19 cellular contexts compared by ENCODE assay signal in genomic region chr10:51894752-51895151, GRCh38.
DNase-seq lines count a peak whose midpoint lies in the region; ATAC-seq and TF ChIP-seq lines count a peak whose summit lies in the region.
"Had no signal": no experiment of that assay in that cellular context is flagged by ENCODE, and none has a peak within 500 bp of the region (broad histone marks: within the 10 kb centered on the region; RNA-seq: fewer than 3 reads in every experiment).

No MANE protein-coding gene starts in this region.

- peak overlapping the region; percentile 90 for H3K9ac ChIP-seq in mesenchymal stem cell (ENCODE audit: low read length)

- no peak overlapping the region for H4K91ac ChIP-seq in mesenchymal stem cell (ENCODE audit: low read length)

- no peak overlapping the region for H3K4ac ChIP-seq in mesenchymal stem cell (ENCODE audit: low read depth in 1 of 2, low read length in 2 of 2)

- peak; percentile 43 for ATAC-seq in Right ventricle myocardium inferior
- no peak for ATAC-seq in HG03571 (IDR thresholded peaks at IDR 0.05; ENCODE audit: unreplicated experiment)
- ATAC-seq: CD8-positive, alpha-beta T cell; effector memory CD8-positive, alpha-beta T cell had no signal

- H3K4me1 ChIP-seq in mesenchymal stem cell (ENCODE audit: control insufficient read depth, insufficient read depth, low read depth, low read length) (no peaks in the 10 kb centered on the region), transverse colon (peaks cover 0 to 6% (median 0%) of the 10 kb centered on the region in 4 donors)
- H3K4me1 ChIP-seq: thyroid gland had no signal

- DNase-seq in Right ventricle myocardium inferior (ENCODE audit: missing footprints) = no peak
- no peak for DNase-seq in cardiac septum (ENCODE audit: low spot score)
- DNase-seq in fibroblast of the aortic adventitia (ENCODE audit: low read depth) = peak; percentile 89
- DNase-seq in mesenchymal stem cell = peak; percentile 69
- DNase-seq in NCI-H345 (lab: John Stamatoyannopoulos, UW) = no peak
- no peak for DNase-seq in epidermal melanocyte (ENCODE audit: insufficient read length, low spot score)
- no peak for DNase-seq in transverse colon
- DNase-seq: activated CD4-positive, alpha-beta T cell treated with anti-CD3 and anti-CD28 coated beads for 48 hours; activated naive CD4-positive, alpha-beta T cell treated with anti-CD3 and anti-CD28 coated beads for 36 hours; CD8-positive, alpha-beta T cell; effector memory CD8-positive, alpha-beta T cell; NCI-H2029 treated with DMSO at 0.1 percent for 48 hours; stimulated activated CD4-positive, alpha-beta T cell treated with anti-CD3 and anti-CD28 coated beads, Interleukin-4, amount 100 ng/mL, for 24 hours; T1000 had no signal

- H3K36me3 ChIP-seq in mesenchymal stem cell (ENCODE audit: control insufficient read depth in 1 of 2, insufficient read depth in 2 of 2, low read depth in 1 of 2, low read length in 2 of 2) (no peaks in the 10 kb centered on the region), transverse colon (no peaks in the 10 kb centered on the region)
- H3K36me3 ChIP-seq: cardiac muscle cell, neutrophil, thyroid gland had no signal

- H3K4me3 ChIP-seq in fibroblast of the aortic adventitia (ENCODE audit: low read depth, low read length) = no peak overlapping the region
- no peak overlapping the region for H3K4me3 ChIP-seq in mesenchymal stem cell (ENCODE audit: insufficient read depth in 1 of 2, low read depth in 1 of 2, low read length in 2 of 2)
- H3K4me3 ChIP-seq in transverse colon = no peak overlapping the region
- H3K4me3 ChIP-seq: cardiac muscle cell, SK-N-MC, thyroid gland had no signal

- H2AFZ ChIP-seq in mesenchymal stem cell (ENCODE audit: low read depth, low read length) = no peak overlapping the region

- TF ChIP-seq CTCF in fibroblast of the aortic adventitia (IDR thresholded peaks at IDR 0.05; ENCODE audit: insufficient read depth, low read length) = no peak
- no peak for TF ChIP-seq CTCF in transverse colon (IDR thresholded peaks at IDR 0.05)

- intact Hi-C loops in Right ventricle myocardium inferior (cut with DNase I) = no loop called here
- intact Hi-C loops in cardiac septum (cut with DNase I) = no loop called here
- intact Hi-C loops in transverse colon (cut with DNase I; ENCODE audit: low total_unique reads) = no loop called here

- no peaks in the 10 kb centered on the region for H3K79me1 ChIP-seq in mesenchymal stem cell (replicated peaks; ENCODE audit: low read length, poor library complexity, severe bottlenecking)

- H3K4me2 ChIP-seq in mesenchymal stem cell (ENCODE audit: low read length, poor library complexity, severe bottlenecking) = no peak overlapping the region

- H2AK5ac ChIP-seq in mesenchymal stem cell (ENCODE audit: low read length, severe bottlenecking) = no peak overlapping the region

- no peak overlapping the region for H3K18ac ChIP-seq in mesenchymal stem cell (ENCODE audit: low read depth in 1 of 2, low read length in 2 of 2)

- WGBS in mesenchymal stem cell = 97% methylated on average over 3 of the region's 3 CpGs
- WGBS in transverse colon (ENCODE audit: low coverage in 1 of 2), 2 donors = 87 to 91% methylated on average over 3 of the region's 3 CpGs

- H3K14ac ChIP-seq in mesenchymal stem cell (ENCODE audit: low read length in 2 of 2) = no peak overlapping the region

- no peak overlapping the region for H2BK15ac ChIP-seq in mesenchymal stem cell (ENCODE audit: low read depth, poor library complexity, severe bottlenecking)

- no peak overlapping the region for H2BK12ac ChIP-seq in mesenchymal stem cell (ENCODE audit: low read length in 2 of 2)

- H2BK5ac ChIP-seq in mesenchymal stem cell (ENCODE audit: low read depth, low read length, poor library complexity, severe bottlenecking) = no peak overlapping the region

- TF ChIP-seq POLR2A in transverse colon (IDR thresholded peaks at IDR 0.05) = no peak

- H4K8ac ChIP-seq in mesenchymal stem cell (ENCODE audit: low read length) = no peak overlapping the region

- in situ Hi-C loops in transverse colon (cut with MboI; ENCODE audit: low pct_ligation_motif_present in 1 of 4, low pct_unique_long_range_greater_than_20kb in 1 of 4, low sequenced_read_pairs in 3 of 4) = no loop called here

- H3K27ac ChIP-seq in mesenchymal stem cell (ENCODE audit: low read length, poor library complexity, severe bottlenecking) (no peak overlapping the region), transverse colon (no peak overlapping the region)
- H3K27ac ChIP-seq: cardiac muscle cell, neutrophil, SK-N-MC, thyroid gland had no signal

- no peak for TF ChIP-seq EP300 in transverse colon (IDR thresholded peaks at IDR 0.05; ENCODE audit: low read depth)

- no peaks in the 10 kb centered on the region for H3K9me3 ChIP-seq in mesenchymal stem cell (ENCODE audit: control insufficient read depth, low read length)
- H3K9me3 ChIP-seq in transverse colon = no peaks in the 10 kb centered on the region
- H3K9me3 ChIP-seq: neutrophil, thyroid gland had no signal

- no peaks in the 10 kb centered on the region for H3K27me3 ChIP-seq in mesenchymal stem cell (ENCODE audit: control insufficient read depth in 1 of 2, insufficient read depth in 1 of 2, low read length in 2 of 2)
- no peaks in the 10 kb centered on the region for H3K27me3 ChIP-seq in transverse colon
- H3K27me3 ChIP-seq: cardiac muscle cell, neutrophil, thyroid gland had no signal

- H3K23ac ChIP-seq in mesenchymal stem cell (ENCODE audit: low read length in 2 of 2) = no peak overlapping the region

- no peak overlapping the region for H2BK120ac ChIP-seq in mesenchymal stem cell (ENCODE audit: low read depth, low read length)

Comparison
In these comparisons a context has a peak if more than half of its experiments do, and no peak if none do; other contexts are left out.
1. DNase-seq: peak in fibroblast of the aortic adventitia (single experiment) and mesenchymal stem cell (single experiment); none in Right ventricle myocardium inferior (single experiment), cardiac septum (single experiment), NCI-H345 (single experiment), epidermal melanocyte (single experiment) and transverse colon (single experiment).